In the genomic region with DNA sequence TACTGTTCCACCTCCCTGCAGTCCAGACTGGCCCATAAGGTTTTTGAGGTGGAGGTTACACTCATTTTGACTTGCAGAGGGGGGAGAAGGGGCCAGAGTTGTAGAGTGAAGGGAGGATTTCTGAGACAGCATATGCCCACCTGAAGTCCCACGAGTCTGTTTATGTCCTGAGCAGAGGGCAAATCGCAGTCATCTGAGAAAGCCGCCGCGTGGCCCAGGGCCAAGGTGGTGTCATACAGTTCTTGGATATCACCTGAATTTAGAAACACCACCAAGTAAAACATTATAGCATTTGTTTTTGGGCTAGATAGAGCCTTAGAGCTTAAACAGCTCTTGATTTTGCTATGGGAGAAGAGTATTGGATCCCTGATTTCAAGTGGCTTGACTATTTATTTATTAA, we compare ENCODE assay signal across 17 cellular contexts. TPM values are rescaled to one million over a fixed set of nuclear protein-coding genes. Genes with fewer than 3 reads are reported as not detected.
A peak's percentile ranks its signal among the peaks of the same experiment; 100 is the strongest.
DNase-seq lines count a peak whose midpoint lies in the region; ATAC-seq and TF ChIP-seq lines count a peak whose summit lies in the region.
"Had no signal": no experiment of that assay in that cellular context is flagged by ENCODE, and none has a peak within 500 bp of the region (broad histone marks: within the 10 kb centered on the region; RNA-seq: fewer than 3 reads in every experiment).

No MANE protein-coding gene starts in this region.

- intact Hi-C loops in heart left ventricle (cut with DNase I): loop anchor here in 5 of 10 donors (2.0 to 10.0 kb wide), 4 partner anchors 51 to 61 kb away; a partner anchor contains a TSS
- intact Hi-C loops in heart right ventricle (cut with DNase I): loop anchor here in 4 of 10 donors (5.0 to 10.0 kb wide), 2 partner anchors 61 to 68 kb away; a partner anchor contains a TSS
- intact Hi-C loops in psoas muscle (cut with DNase I): no loop called here

- H3K4me1 ChIP-seq in heart left ventricle: peaks cover 0 to 14% (median 0%) of the 10 kb centered on the region in 12 donors
- peaks cover 0 to 21% (median 0%) of the 10 kb centered on the region in 9 donors for H3K4me1 ChIP-seq in heart right ventricle
- H3K4me1 ChIP-seq in psoas muscle: peaks cover 11% of the 10 kb centered on the region

- no peak for TF ChIP-seq POLR2A in heart left ventricle (IDR thresholded peaks at IDR 0.05)

- H3K36me3 ChIP-seq in heart left ventricle (peaks cover 0 to 7% (median 0%) of the 10 kb centered on the region in 9 donors), heart right ventricle (peaks cover 0 to 3% (median 0%) of the 10 kb centered on the region in 9 donors), psoas muscle (ENCODE audit: insufficient read depth in 1 of 2, low read depth in 1 of 2) (no peaks in the 10 kb centered on the region)

- WGBS in heart left ventricle, 4 donors: 74 to 85% (median 78%) methylated on average over 5 of the region's 5 CpGs
- WGBS in heart right ventricle, 2 donors: 80 to 81% methylated on average over 5 of the region's 5 CpGs
- 60 to 73% (median 65%) methylated on average over 5 of the region's 5 CpGs for WGBS in psoas muscle, 3 donors

- TF ChIP-seq CTCF in heart left ventricle (IDR thresholded peaks at IDR 0.05): no peak
- no peak for TF ChIP-seq CTCF in heart right ventricle (IDR thresholded peaks at IDR 0.05)
- no peak for TF ChIP-seq CTCF in psoas muscle (IDR thresholded peaks at IDR 0.05)

- peak overlapping the region in 8 of 12 donors; percentile 25 to 71 (median 58) for H3K27ac ChIP-seq in heart left ventricle
- H3K27ac ChIP-seq in heart right ventricle: peak overlapping the region in 7 of 10 donors; percentile 41 to 76 (median 66)
- peak overlapping the region; percentile 10 for H3K27ac ChIP-seq in psoas muscle

- H3K4me3 ChIP-seq in heart left ventricle (no peak overlapping the region), heart right ventricle (peak overlapping the region in 1 of 10 donors; percentile 19), psoas muscle (no peak overlapping the region)
- H3K4me3 ChIP-seq: GM23338 had no signal

- ATAC-seq in heart left ventricle: peak in 3 of 4 donors; percentile 19 to 32 (median 21)
- peak in 4 of 8 donors; percentile 10 to 42 (median 19) for ATAC-seq in heart right ventricle
- ATAC-seq in psoas muscle: peak; percentile 55 to 73 (median 61)
- ATAC-seq: GM23338, HCT116 had no signal

- no peak for DNase-seq in heart left ventricle
- DNase-seq in heart right ventricle: peak in 1 of 2 donors; percentile 19
- DNase-seq in psoas muscle: peak; percentile 47 to 58
- DNase-seq in LoVo (ENCODE audit: low spot score): no peak
- DNase-seq in NCI-H510A treated with DMSO at 0.1 percent for 48 hours (lab: John Stamatoyannopoulos, UW): no peak
- DNase-seq in stimulated activated naive CD4-positive, alpha-beta T cell (lab: John Stamatoyannopoulos, UW): no peak
- DNase-seq: C1 segment of cervical spinal cord; Calu3; CD4-positive, alpha-beta memory T cell; COR-L47; DMS53; DMS79 treated with DMSO at 0.1 percent for 48 hours; GF-D8; H9 had no signal

- H3K27me3 ChIP-seq in heart left ventricle: no peaks in the 10 kb centered on the region
- peaks cover 0 to 4% (median 0%) of the 10 kb centered on the region in 7 donors for H3K27me3 ChIP-seq in heart right ventricle
- no peaks in the 10 kb centered on the region for H3K27me3 ChIP-seq in psoas muscle (ENCODE audit: insufficient read depth in 3 of 3, low read length in 2 of 3)

- no peaks in the 10 kb centered on the region for H3K9me3 ChIP-seq in heart left ventricle
- H3K9me3 ChIP-seq in heart right ventricle: no peaks in the 10 kb centered on the region
- no peaks in the 10 kb centered on the region for H3K9me3 ChIP-seq in psoas muscle

RNA-seq across cellular contexts. Expression of a gene that starts 30.9 kb away (rescaled TPM):
- 10 to 100 TPM in 7 of 9 donors, 1 to 10 TPM in 2; 7.8 to 15.5 (median 13.1) TPM for total RNA-seq in heart left ventricle
- polyA plus RNA-seq in heart left ventricle: 10 to 100 TPM in 1 of 2 donors, 1 to 10 TPM in 1; 7.4 to 13.3 TPM
- total RNA-seq in heart right ventricle: 10 to 100 TPM in 8 of 10 donors, 1 to 10 TPM in 2; 8.7 to 17.4 (median 11.7) TPM
- 10 to 100 TPM in 1 of 2 donors, 1 to 10 TPM in 1; 9.4 to 12.5 TPM for polyA plus RNA-seq in heart right ventricle
- 10 to 100 TPM in 3 of 4 donors, 1 to 10 TPM in 1; 5.5 to 15.5 (median 11.8) TPM for total RNA-seq in psoas muscle
- polyA plus RNA-seq in psoas muscle: 10 to 100 TPM in 1 of 3 donors, 1 to 10 TPM in 2; 6.6 to 11.2 (median 9.9) TPM

RNA-seq across cellular contexts. Expression of a gene that starts 53.4 kb away (rescaled TPM):
- total RNA-seq in heart left ventricle (10 to 100 TPM in 1 of 9 donors, 1 to 10 TPM in 8; 2.6 to 18.7 (median 6.9) TPM), heart right ventricle (10 to 100 TPM in 2 of 10 donors, 1 to 10 TPM in 8; 3.5 to 16.0 (median 7.8) TPM), psoas muscle (1 to 10 TPM in 3 of 4 donors, under 1 TPM in 1; 0.71 to 5.2 (median 1.9) TPM)
- polyA plus RNA-seq in heart left ventricle (1 to 10 TPM; 3.0 to 4.9 TPM), heart right ventricle (10 to 100 TPM in 1 of 2 donors, 1 to 10 TPM in 1; 3.8 to 10.2 TPM), psoas muscle (1 to 10 TPM; 1.1 to 1.7 (median 1.3) TPM)
- total RNA-seq: A673; Calu3; CD4-positive, alpha-beta memory T cell had no signal

Comparison
In these comparisons a context has a peak if more than half of its experiments do, and no peak if none do; other contexts are left out.
1. DNase-seq: peak in psoas muscle (2 of 2); none in heart left ventricle (0 of 5), LoVo (single experiment), NCI-H510A treated with DMSO at 0.1 percent for 48 hours (single experiment) and stimulated activated naive CD4-positive, alpha-beta T cell (0 of 6).
2. H3K27ac ChIP-seq: peak in every context shown above with its lines; median percentile 66 in heart right ventricle; 58 in heart left ventricle; 10 in psoas muscle.